In genomic region chr12:124783087-124783486, GRCh38 we compare ENCODE assay signal across 16 cellular contexts.
DNase-seq lines count a peak whose midpoint lies in the region; ATAC-seq, FAIRE-seq and TF ChIP-seq lines count a peak whose summit lies in the region.
"Had no signal": no experiment of that assay in that cellular context is flagged by ENCODE, and none has a peak within 500 bp of the region (broad histone marks: within the 10 kb centered on the region; RNA-seq: fewer than 3 reads in every experiment).

No MANE protein-coding gene starts in this region.

- no peak overlapping the region for H3K4me3 Mint-ChIP-seq in natural killer cell treated with Interleukin-12 subunit alpha and Interleukin-12 subunit beta and Interleukin-15 and Interleukin-18, amount 100 ng/mL, for 72 hours
- no peak overlapping the region for H3K4me3 Mint-ChIP-seq in natural killer cell
- H3K4me3 Mint-ChIP-seq in mesothelial cell of epicardium, result no peak overlapping the region
- H3K4me3 Mint-ChIP-seq: CD4-positive, alpha-beta memory T cell had no signal

- peak overlapping the region; percentile 10; the same call in 1 of the 2 replicates for H3K27ac ChIP-seq in VCaP
- H3K27ac ChIP-seq: C4-2B had no signal

- no peak overlapping the region for H3K27ac Mint-ChIP-seq in natural killer cell treated with Interleukin-12 subunit alpha and Interleukin-12 subunit beta and Interleukin-15 and Interleukin-18, amount 100 ng/mL, for 72 hours
- H3K27ac Mint-ChIP-seq in natural killer cell (no peak overlapping the region), mesothelial cell of epicardium (peak overlapping the region; percentile 44)

- H3K9me3 Mint-ChIP-seq in natural killer cell treated with Interleukin-12 subunit alpha and Interleukin-12 subunit beta and Interleukin-15 and Interleukin-18, amount 100 ng/mL, for 72 hours, result no peaks in the 10 kb centered on the region
- no peaks in the 10 kb centered on the region for H3K9me3 Mint-ChIP-seq in natural killer cell
- H3K9me3 Mint-ChIP-seq in mesothelial cell of epicardium, result no peaks in the 10 kb centered on the region

- H3K27me3 Mint-ChIP-seq in natural killer cell treated with Interleukin-12 subunit alpha and Interleukin-12 subunit beta and Interleukin-15 and Interleukin-18, amount 100 ng/mL, for 72 hours, result no peaks in the 10 kb centered on the region
- no peaks in the 10 kb centered on the region for H3K27me3 Mint-ChIP-seq in natural killer cell (ENCODE audit: low read depth in 2 of 2)
- H3K27me3 Mint-ChIP-seq in mesothelial cell of epicardium (ENCODE audit: low read depth), result no peaks in the 10 kb centered on the region

- H3K4me1 Mint-ChIP-seq in natural killer cell treated with Interleukin-12 subunit alpha and Interleukin-12 subunit beta and Interleukin-15 and Interleukin-18, amount 100 ng/mL, for 72 hours (ENCODE audit: low read depth in 2 of 2), result no peaks in the 10 kb centered on the region
- no peaks in the 10 kb centered on the region for H3K4me1 Mint-ChIP-seq in natural killer cell
- no peaks in the 10 kb centered on the region for H3K4me1 Mint-ChIP-seq in mesothelial cell of epicardium
- H3K4me1 Mint-ChIP-seq: CD4-positive, alpha-beta memory T cell had no signal

- peak; percentile 16 for DNase-seq in natural killer cell treated with Interleukin-12 subunit alpha and Interleukin-12 subunit beta and Interleukin-15 and Interleukin-18, amount 100 ng/mL, for 72 hours (ENCODE audit: low spot score)
- DNase-seq in natural killer cell (no peak), mesothelial cell of epicardium (ENCODE audit: low spot score in 2 of 2, unreplicated experiment in 2 of 2) (no peak), NCI-H2107 treated with DMSO at 0.1 percent for 48 hours (lab: John Stamatoyannopoulos, UW; ENCODE audit: unreplicated experiment) (no peak), HTR-8/SVneo (ENCODE audit: insufficient read length, low spot score) (no peak)
- DNase-seq: ACHN; CD4-positive, alpha-beta memory T cell; DMS153; EL; GOT3 had no signal

- intact Hi-C loops in natural killer cell (cut with micrococcal nuclease), result no loop called here

- no peaks in the 10 kb centered on the region for H3K36me3 Mint-ChIP-seq in natural killer cell treated with Interleukin-12 subunit alpha and Interleukin-12 subunit beta and Interleukin-15 and Interleukin-18, amount 100 ng/mL, for 72 hours
- H3K36me3 Mint-ChIP-seq in natural killer cell, result no peaks in the 10 kb centered on the region
- H3K36me3 Mint-ChIP-seq in mesothelial cell of epicardium, result peaks cover 16% of the 10 kb centered on the region
- H3K36me3 Mint-ChIP-seq: CD4-positive, alpha-beta memory T cell had no signal

- ATAC-seq in natural killer cell treated with Interleukin-12 subunit alpha and Interleukin-12 subunit beta and Interleukin-15 and Interleukin-18, amount 100 ng/mL, for 72 hours, result no peak
- ATAC-seq in natural killer cell (no peak), HG03565 (IDR thresholded peaks at IDR 0.05; ENCODE audit: unreplicated experiment) (no peak), HG02642 (IDR thresholded peaks at IDR 0.05; ENCODE audit: poor library complexity, unreplicated experiment) (no peak)

- no peak for FAIRE-seq in HTR-8/SVneo (lab: Jason Lieb, UNC)
- FAIRE-seq: D721Med, G401.6 had no signal

- no peak for TF ChIP-seq CTCF in natural killer cell (IDR thresholded peaks at IDR 0.05)
- no peak for TF ChIP-seq CTCF in VCaP (conservative IDR thresholded peaks at IDR 0.05)
- no peak for TF ChIP-seq CTCF in mesothelial cell of epicardium (IDR thresholded peaks at IDR 0.05; ENCODE audit: unreplicated experiment)
